ENCODE assay signal across 1 cellular context in genomic region chr18:47883771-47884413, GRCh38.
A peak's percentile ranks its signal among the peaks of the same experiment; 100 is the strongest.
TF ChIP-seq lines count a peak whose summit lies in the region.

No MANE protein-coding gene starts in this region.

TF ChIP-seq in HEK293, 187 proteins besides CTCF, POLR2A, EP300 and RAD21 (continued from another document):
- TF ChIP-seq ZNF692 (tag by site-specific recombination; IDR thresholded peaks at IDR 0.05): peak; percentile 46; the same call in 1 of the 2 replicates
- TF ChIP-seq ZNF280D (tag by site-specific recombination; IDR thresholded peaks at IDR 0.05): no peak
- TF ChIP-seq ZBTB17 (tag by site-specific recombination; IDR thresholded peaks at IDR 0.05): peak; percentile 53; the same call in 1 of the 2 replicates
- TF ChIP-seq SCRT1 (tag by site-specific recombination; IDR thresholded peaks at IDR 0.05; ENCODE audit: borderline replicate concordance): peak; percentile 97
- peak; percentile 63 for TF ChIP-seq ZNF335 (tag by site-specific recombination; conservative IDR thresholded peaks at IDR 0.05)
- TF ChIP-seq ZEB2 (tag by site-specific recombination; IDR thresholded peaks at IDR 0.05): peak; percentile 59; the same call in 1 of the 2 replicates
- peak; percentile 68; the same call in 1 of the 2 replicates for TF ChIP-seq ZBTB44 (tag by site-specific recombination; IDR thresholded peaks at IDR 0.05)
- TF ChIP-seq KLF8 (tag by site-specific recombination; IDR thresholded peaks at IDR 0.05): 0 out of 2 replicates have a peak, but pooled peaks have one; percentile 32
- peak; percentile 55; the same call in 1 of the 2 replicates for TF ChIP-seq ZNF18 (tag by site-specific recombination; IDR thresholded peaks at IDR 0.05)
- TF ChIP-seq GLIS1 (tag by site-specific recombination; IDR thresholded peaks at IDR 0.05): peak; percentile 30; the same call in 1 of the 2 replicates
- TF ChIP-seq OSR2 (tag by site-specific recombination; IDR thresholded peaks at IDR 0.05): 0 out of 2 replicates have a peak, but pooled peaks have one; percentile 14
- TF ChIP-seq ZBTB8A (tag by site-specific recombination; IDR thresholded peaks at IDR 0.05): no peak
- TF ChIP-seq TCF7L2 (IDR thresholded peaks at IDR 0.05; ENCODE audit: borderline replicate concordance, low read depth, low read length): no peak
- no peak for TF ChIP-seq MYNN (tag by site-specific recombination; IDR thresholded peaks at IDR 0.05; ENCODE audit: borderline replicate concordance)
- TF ChIP-seq ZNF513 (tag by site-specific recombination; IDR thresholded peaks at IDR 0.05): 0 out of 2 replicates have a peak, but pooled peaks have one; percentile 15
- TF ChIP-seq ZNF239 (tag by site-specific recombination; IDR thresholded peaks at IDR 0.05): no peak
- TF ChIP-seq FEZF1 (tag by site-specific recombination; IDR thresholded peaks at IDR 0.05): peak; percentile 64
- TF ChIP-seq PATZ1 (tag by site-specific recombination; IDR thresholded peaks at IDR 0.05): 0 out of 2 replicates have a peak, but pooled peaks have one; percentile 19
- TF ChIP-seq ZXDB (tag by site-specific recombination; IDR thresholded peaks at IDR 0.05): peak; percentile 45; the same call in 1 of the 2 replicates
- peak; percentile 97 for TF ChIP-seq ZNF792 (tag by site-specific recombination; IDR thresholded peaks at IDR 0.05)
- TF ChIP-seq MZF1 (tag by site-specific recombination; IDR thresholded peaks at IDR 0.05; ENCODE audit: borderline replicate concordance): peak; percentile 66
- TF ChIP-seq PRDM6 (tag by site-specific recombination; IDR thresholded peaks at IDR 0.05): peak; percentile 85
- TF ChIP-seq SP7 (tag by site-specific recombination; IDR thresholded peaks at IDR 0.05): peak; percentile 73; the same call in 1 of the 2 replicates
- no peak for TF ChIP-seq ZFP41 (tag by site-specific recombination; IDR thresholded peaks at IDR 0.05; ENCODE audit: borderline replicate concordance)
- peak; percentile 83 for TF ChIP-seq ZBTB21 (tag by site-specific recombination; IDR thresholded peaks at IDR 0.05)
